13 cellular contexts compared by ENCODE assay signal in genomic region chr17:50693041-50693682, GRCh38. TPM values are rescaled to one million over a fixed set of nuclear protein-coding genes. Genes with fewer than 3 reads are reported as not detected.
A peak's percentile ranks its signal among the peaks of the same experiment; 100 is the strongest.
DNase-seq lines count a peak whose midpoint lies in the region; ATAC-seq lines count a peak whose summit lies in the region.
"Had no signal": no experiment of that assay in that cellular context is flagged by ENCODE, and none has a peak within 500 bp of the region (broad histone marks: within the 10 kb centered on the region; RNA-seq: fewer than 3 reads in every experiment).

No MANE protein-coding gene starts in this region.

- no peak overlapping the region for H3K4me3 Mint-ChIP-seq in stimulated activated effector memory CD8-positive, alpha-beta T cell treated with anti-CD3 and anti-CD28 coated beads, Interleukin-12 subunit alpha, Interleukin-12 subunit beta, amount 100 ng/mL, for 72 hours
- no peak overlapping the region for H3K4me3 Mint-ChIP-seq in activated T-cell treated with anti-CD3 and anti-CD28 coated beads, Interleukin-2, amount 50 U/mL, for 72 hours
- H3K4me3 Mint-ChIP-seq: activated CD4-positive, alpha-beta memory T cell treated with anti-CD3 and anti-CD28 coated beads, Interleukin-2, amount 10 ng/mL, durations not matched to agents 7 days and 5 days; CD4-positive, alpha-beta T cell; dendritic cell treated with granulocyte-macrophage colony-stimulating factor and Interleukin-4, amounts not matched to agents 40 ng/mL and 50 ng/mL, for 4 days had no signal

- peak; percentile 65 for DNase-seq in GM23248
- DNase-seq in astrocyte of the hippocampus (ENCODE audit: low read depth, low spot score): peak; percentile 23
- peak; percentile 77 for DNase-seq in kidney glomerular epithelial cell (lab: John Stamatoyannopoulos, UW)
- no peak for DNase-seq in stimulated activated effector memory CD8-positive, alpha-beta T cell treated with anti-CD3 and anti-CD28 coated beads, Interleukin-12 subunit alpha, Interleukin-12 subunit beta, amount 100 ng/mL, for 72 hours (ENCODE audit: low spot score in 2 of 2)
- DNase-seq in ureter (ENCODE audit: low spot score): no peak
- no peak for DNase-seq in stimulated activated CD4-positive, alpha-beta T cell treated with anti-CD3 and anti-CD28 coated beads, Interleukin-15, amount 100 ng/mL, for 24 hours
- no peak for DNase-seq in NCI-H510A (lab: John Stamatoyannopoulos, UW)
- no peak for DNase-seq in activated T-cell treated with anti-CD3 and anti-CD28 coated beads, Interleukin-2, amount 50 U/mL, for 72 hours
- DNase-seq: activated CD4-positive, alpha-beta memory T cell treated with anti-CD3 and anti-CD28 coated beads, Interleukin-2, amount 10 ng/mL, durations not matched to agents 7 days and 5 days; activated naive CD4-positive, alpha-beta T cell; CD4-positive, alpha-beta T cell; T-helper 2 cell had no signal

- H3K36me3 ChIP-seq in GM23248 (ENCODE audit: low read depth): peaks cover 29% of the 10 kb centered on the region

- H3K9ac ChIP-seq in GM23248: peak overlapping the region; percentile 34; the same call in 1 of the 2 replicates

- peaks cover 49% of the 10 kb centered on the region for H3K4me1 ChIP-seq in GM23248 (ENCODE audit: insufficient read depth)

- peaks cover 63% of the 10 kb centered on the region for H3K36me3 Mint-ChIP-seq in stimulated activated effector memory CD8-positive, alpha-beta T cell treated with anti-CD3 and anti-CD28 coated beads, Interleukin-12 subunit alpha, Interleukin-12 subunit beta, amount 100 ng/mL, for 72 hours
- H3K36me3 Mint-ChIP-seq in activated T-cell treated with anti-CD3 and anti-CD28 coated beads, Interleukin-2, amount 50 U/mL, for 72 hours (ENCODE audit: insufficient read depth in 2 of 2): peaks cover 0 to 21% of the 10 kb centered on the region in 2 donors

- H3K27me3 Mint-ChIP-seq in activated T-cell treated with anti-CD3 and anti-CD28 coated beads, Interleukin-2, amount 50 U/mL, for 72 hours (ENCODE audit: low read depth): no peaks in the 10 kb centered on the region
- H3K27me3 Mint-ChIP-seq: activated CD4-positive, alpha-beta memory T cell treated with anti-CD3 and anti-CD28 coated beads, Interleukin-2, amount 10 ng/mL, durations not matched to agents 7 days and 5 days; CD4-positive, alpha-beta T cell; dendritic cell treated with granulocyte-macrophage colony-stimulating factor and Interleukin-4, amounts not matched to agents 40 ng/mL and 50 ng/mL, for 4 days had no signal

- H3K9me3 Mint-ChIP-seq in stimulated activated effector memory CD8-positive, alpha-beta T cell treated with anti-CD3 and anti-CD28 coated beads, Interleukin-12 subunit alpha, Interleukin-12 subunit beta, amount 100 ng/mL, for 72 hours: no peaks in the 10 kb centered on the region
- no peaks in the 10 kb centered on the region for H3K9me3 Mint-ChIP-seq in activated T-cell treated with anti-CD3 and anti-CD28 coated beads, Interleukin-2, amount 50 U/mL, for 72 hours
- H3K9me3 Mint-ChIP-seq: activated CD4-positive, alpha-beta memory T cell treated with anti-CD3 and anti-CD28 coated beads, Interleukin-2, amount 10 ng/mL, durations not matched to agents 7 days and 5 days; CD4-positive, alpha-beta T cell; dendritic cell treated with granulocyte-macrophage colony-stimulating factor and Interleukin-4, amounts not matched to agents 40 ng/mL and 50 ng/mL, for 4 days had no signal

- WGBS in GM23248 (ENCODE audit: low coverage in 1 of 2, low lambda C conversion rate in 2 of 2, missing lambda C conversion rate in 2 of 2), 2 experiments: 57 to 66% methylated on average over 5 of the region's 5 CpGs

- H3K27ac ChIP-seq in GM23248: peak overlapping the region; percentile 41

- H3F3A ChIP-seq in GM23248 (ENCODE audit: insufficient read depth): peaks cover 73% of the 10 kb centered on the region

- H3K4me1 Mint-ChIP-seq in stimulated activated effector memory CD8-positive, alpha-beta T cell treated with anti-CD3 and anti-CD28 coated beads, Interleukin-12 subunit alpha, Interleukin-12 subunit beta, amount 100 ng/mL, for 72 hours: peaks cover 4% of the 10 kb centered on the region
- H3K4me1 Mint-ChIP-seq in activated T-cell treated with anti-CD3 and anti-CD28 coated beads, Interleukin-2, amount 50 U/mL, for 72 hours (ENCODE audit: low read depth): peaks cover 10% of the 10 kb centered on the region

- peak overlapping the region; percentile 8 for H3K27ac Mint-ChIP-seq in stimulated activated effector memory CD8-positive, alpha-beta T cell treated with anti-CD3 and anti-CD28 coated beads, Interleukin-12 subunit alpha, Interleukin-12 subunit beta, amount 100 ng/mL, for 72 hours
- no peak overlapping the region for H3K27ac Mint-ChIP-seq in activated T-cell treated with anti-CD3 and anti-CD28 coated beads, Interleukin-2, amount 50 U/mL, for 72 hours
- H3K27ac Mint-ChIP-seq: activated CD4-positive, alpha-beta memory T cell treated with anti-CD3 and anti-CD28 coated beads, Interleukin-2, amount 10 ng/mL, durations not matched to agents 7 days and 5 days; CD4-positive, alpha-beta T cell; dendritic cell treated with granulocyte-macrophage colony-stimulating factor and Interleukin-4, amounts not matched to agents 40 ng/mL and 50 ng/mL, for 4 days had no signal

- no peaks in the 10 kb centered on the region for H3K9me2 ChIP-seq in GM23248 (ENCODE audit: insufficient read depth)

- H3K27me3 ChIP-seq in GM23248 (replicated peaks; ENCODE audit: insufficient read depth): no peaks in the 10 kb centered on the region

- in situ Hi-C loops in GM23248 (cut with MboI): no loop called here

- H3K79me2 ChIP-seq in GM23248 (ENCODE audit: insufficient read depth): no peaks in the 10 kb centered on the region

- no peak overlapping the region for H3K4me3 ChIP-seq in GM23248

- H4K20me1 ChIP-seq in GM23248 (ENCODE audit: insufficient read depth): no peaks in the 10 kb centered on the region

- H3K4me2 ChIP-seq in GM23248 (ENCODE audit: unreplicated experiment): peak overlapping the region; percentile 18

- H2AFZ ChIP-seq in GM23248: no peak overlapping the region

- no peak for ATAC-seq in stimulated activated effector memory CD8-positive, alpha-beta T cell treated with anti-CD3 and anti-CD28 coated beads, Interleukin-12 subunit alpha, Interleukin-12 subunit beta, amount 100 ng/mL, for 72 hours
- no peak for ATAC-seq in activated T-cell treated with anti-CD3 and anti-CD28 coated beads, Interleukin-2, amount 50 U/mL, for 72 hours (replicated peaks in 1 of 2)

- no peaks in the 10 kb centered on the region for H3K9me3 ChIP-seq in GM23248 (ENCODE audit: low read depth)

RNA-seq across cellular contexts. Expression of gene ANKRD40, which starts 14.6 kb away (rescaled TPM):
- 35.5 and 36.5 TPM in 2 replicates for total RNA-seq in GM23248 (2014; rRNA removed; shearing (Covaris generic))
- polyA plus RNA-seq in GM23248 (2016; fragmentation: Nextera tagmentation; extraction: Ambion mirVana): 20.1 and 20.2 TPM in 2 replicates
- 42.5 TPM for total RNA-seq in ureter
- 10 to 100 TPM; 36.4 to 37.8 TPM for total RNA-seq in activated T-cell treated with anti-CD3 and anti-CD28 coated beads, Interleukin-2, amount 50 U/mL, for 72 hours

RNA-seq across cellular contexts. Expression of gene LUC7L3, which starts 26.2 kb away (rescaled TPM):
- total RNA-seq in GM23248 (2014; rRNA removed; shearing (Covaris generic)): 57.5 and 59.1 TPM in 2 replicates
- polyA plus RNA-seq in GM23248 (2016; fragmentation: Nextera tagmentation; extraction: Ambion mirVana): 100 and 138 TPM in 2 replicates
- total RNA-seq in ureter: 113 TPM
- total RNA-seq in activated T-cell treated with anti-CD3 and anti-CD28 coated beads, Interleukin-2, amount 50 U/mL, for 72 hours: 100 to 1,000 TPM; 148 to 190 TPM

RNA-seq across cellular contexts. Expression of gene ABCC3, which starts 58.5 kb away (rescaled TPM):
- total RNA-seq in GM23248 (2014; rRNA removed; shearing (Covaris generic)): 28.3 and 32.0 TPM in 2 replicates
- polyA plus RNA-seq in GM23248 (2016; fragmentation: Nextera tagmentation; extraction: Ambion mirVana): 35.0 and 38.5 TPM in 2 replicates
- 226 TPM for total RNA-seq in ureter
- total RNA-seq in activated T-cell treated with anti-CD3 and anti-CD28 coated beads, Interleukin-2, amount 50 U/mL, for 72 hours: not detected

Comparison
In these comparisons a context has a peak if more than half of its experiments do, and no peak if none do; other contexts are left out.
1. DNase-seq: peak in GM23248 (single experiment), astrocyte of the hippocampus (single experiment) and kidney glomerular epithelial cell (single experiment); none in stimulated activated effector memory CD8-positive, alpha-beta T cell treated with anti-CD3 and anti-CD28 coated beads, Interleukin-12 subunit alpha, Interleukin-12 subunit beta, amount 100 ng/mL, for 72 hours (0 of 2), ureter (single experiment), stimulated activated CD4-positive, alpha-beta T cell treated with anti-CD3 and anti-CD28 coated beads, Interleukin-15, amount 100 ng/mL, for 24 hours (single experiment), NCI-H510A (single experiment) and activated T-cell treated with anti-CD3 and anti-CD28 coated beads, Interleukin-2, amount 50 U/mL, for 72 hours (0 of 2).
2. RNA of gene ABCC3, which starts 58.5 kb away (total RNA-seq): 226 TPM in ureter (single experiment) and 28.3 to 32.0 TPM in GM23248; not detected in activated T-cell treated with anti-CD3 and anti-CD28 coated beads, Interleukin-2, amount 50 U/mL, for 72 hours; every median in the first group is over 10 times any median in the second.